In the genomic region with DNA sequence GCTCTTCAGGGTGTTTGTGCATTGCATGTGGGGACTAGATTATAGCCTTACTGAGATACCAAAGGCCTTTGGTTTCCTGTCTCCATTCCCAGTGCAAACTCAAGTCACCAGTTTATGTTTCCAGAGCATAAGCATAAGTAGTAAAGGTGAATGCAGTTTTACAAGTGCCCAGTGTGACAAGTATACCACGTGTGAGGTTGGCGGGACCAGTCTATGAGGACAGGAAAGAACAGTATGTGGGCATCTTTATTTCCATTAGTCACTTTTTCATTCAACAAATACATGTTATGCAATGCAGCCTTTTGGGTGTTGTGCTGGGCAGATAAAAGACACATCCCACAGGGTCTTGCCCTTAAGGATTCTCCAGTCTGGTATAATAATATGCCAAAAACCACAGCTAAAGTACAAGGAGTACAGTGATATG, we compare ENCODE assay signal across 8 cellular contexts.
DNase-seq lines count a peak whose midpoint lies in the region; ATAC-seq and TF ChIP-seq lines count a peak whose summit lies in the region.

No MANE protein-coding gene starts in this region.

- peak overlapping the region; percentile 94 for H3K4me2 ChIP-seq in SU-DHL-6 (ENCODE audit: low read depth, low read length, poor library complexity, severe bottlenecking)

- intact Hi-C loops in CD4-positive, alpha-beta memory T cell (cut with micrococcal nuclease), result loop anchor here (1.0 to 10.0 kb wide), 4 partner anchors 10 to 769 kb away; a partner anchor contains a TSS
- intact Hi-C loops in dorsolateral prefrontal cortex (cut with DNase I), result loop anchor here in 1 of 2 donors (2.0 to 10.0 kb wide), 2 partner anchors 145 to 327 kb away; a partner anchor contains a TSS

- no peak overlapping the region for H2AFZ ChIP-seq in SU-DHL-6 (ENCODE audit: low read depth, low read length, severe bottlenecking)

- no peaks in the 10 kb centered on the region for H3K9me2 ChIP-seq in SU-DHL-6 (replicated peaks; ENCODE audit: insufficient read depth, low read length)

- no peaks in the 10 kb centered on the region for H3K27me3 ChIP-seq in CD4-positive, alpha-beta memory T cell (ENCODE audit: insufficient read depth, low read length)
- H3K27me3 ChIP-seq in SU-DHL-6 (ENCODE audit: low read length) (no peaks in the 10 kb centered on the region), dorsolateral prefrontal cortex (no peaks in the 10 kb centered on the region)

- peak overlapping the region; percentile 91 for H3K9ac ChIP-seq in SU-DHL-6 (ENCODE audit: low read length)

- no peaks in the 10 kb centered on the region for H3K27me3 Mint-ChIP-seq in CD4-positive, alpha-beta memory T cell
- H3K27me3 Mint-ChIP-seq in progenitor cell of endocrine pancreas, result no peaks in the 10 kb centered on the region

- H3K4me3 ChIP-seq in CD4-positive, alpha-beta memory T cell (ENCODE audit: low read length in 2 of 2), result peak overlapping the region; percentile 4 to 69
- H3K4me3 ChIP-seq in SU-DHL-6 (ENCODE audit: insufficient read depth, low read length, poor library complexity, severe bottlenecking), result peak overlapping the region; percentile 71
- peak overlapping the region in 19 of 59 donors; percentile 25 to 88 (median 75) for H3K4me3 ChIP-seq in dorsolateral prefrontal cortex

- peak overlapping the region; percentile 87 for H3K27ac ChIP-seq in CD4-positive, alpha-beta memory T cell (ENCODE audit: low read depth, low read length)
- H3K27ac ChIP-seq in SU-DHL-6 (ENCODE audit: low read depth, low read length) (peak overlapping the region; percentile 96), dorsolateral prefrontal cortex (peak overlapping the region in 58 of 59 donors; percentile 73 to 99 (median 96))

- peaks cover 0 to 2% (median 0%) of the 10 kb centered on the region in 8 donors for H3K9me3 Mint-ChIP-seq in CD4-positive, alpha-beta memory T cell
- H3K9me3 Mint-ChIP-seq in progenitor cell of endocrine pancreas (ENCODE audit: low read depth), result no peaks in the 10 kb centered on the region

- peak overlapping the region; percentile 89 to 98 (median 91) for H3K4me3 Mint-ChIP-seq in CD4-positive, alpha-beta memory T cell
- H3K4me3 Mint-ChIP-seq in progenitor cell of endocrine pancreas (ENCODE audit: low read depth), result no peak overlapping the region

- DNase-seq in CD4-positive, alpha-beta memory T cell, result peak in 3 of 5 donors; percentile 19 to 74 (median 29)
- DNase-seq in dorsolateral prefrontal cortex (no peak), progenitor cell of endocrine pancreas (ENCODE audit: low spot score, unreplicated experiment) (no peak), NCI-H345 treated with DMSO at 0.1 percent for 48 hours (lab: John Stamatoyannopoulos, UW; ENCODE audit: unreplicated experiment) (no peak), AML-193 (lab: John Stamatoyannopoulos, UW) (no peak), NCI-H1930 (lab: John Stamatoyannopoulos, UW) (no peak)

- CTCF ChIA-PET in CD4-positive, alpha-beta memory T cell (lab: Charles Lee; ENCODE audit: partially characterized antibody), result interaction anchor here (1.1 to 14.2 kb wide), 12 partner anchors 9 to 197 kb away, joined by 3 to 228 read pairs (median 10); a partner anchor contains a TSS

- peaks cover 10% of the 10 kb centered on the region for H3K36me3 ChIP-seq in CD4-positive, alpha-beta memory T cell (ENCODE audit: insufficient read depth, low read length)
- H3K36me3 ChIP-seq in SU-DHL-6 (ENCODE audit: low read length), result peaks cover 16% of the 10 kb centered on the region

- H3K36me3 Mint-ChIP-seq in CD4-positive, alpha-beta memory T cell, result peaks cover 15 to 28% of the 10 kb centered on the region in 2 donors
- peaks cover 8% of the 10 kb centered on the region for H3K36me3 Mint-ChIP-seq in progenitor cell of endocrine pancreas (ENCODE audit: insufficient read depth)

- peaks cover 82% of the 10 kb centered on the region for H3F3A ChIP-seq in SU-DHL-6 (ENCODE audit: insufficient read depth)

- H3K79me2 ChIP-seq in SU-DHL-6 (ENCODE audit: insufficient read depth, low read length), result peaks cover 88% of the 10 kb centered on the region

- H3K9me3 ChIP-seq in CD4-positive, alpha-beta memory T cell (ENCODE audit: control insufficient read depth in 1 of 2, low read length in 2 of 2), result no peaks in the 10 kb centered on the region
- H3K9me3 ChIP-seq in SU-DHL-6 (ENCODE audit: insufficient read depth, low read length), result no peaks in the 10 kb centered on the region

- peaks cover 66 to 96% (median 75%) of the 10 kb centered on the region in 4 donors for H3K4me1 Mint-ChIP-seq in CD4-positive, alpha-beta memory T cell
- peaks cover 55% of the 10 kb centered on the region for H3K4me1 Mint-ChIP-seq in progenitor cell of endocrine pancreas (ENCODE audit: low read depth)

- no peaks in the 10 kb centered on the region for H4K20me1 ChIP-seq in SU-DHL-6 (ENCODE audit: low read depth, low read length)

- POLR2A ChIA-PET in CD4-positive, alpha-beta memory T cell (lab: Charles Lee; ENCODE audit: partially characterized antibody), result interaction anchor here (0.7 to 10.1 kb wide), 17 partner anchors 8 to 1475 kb away, joined by 3 to 251 read pairs (median 8); a partner anchor contains a TSS

- ATAC-seq in GM19324 (IDR thresholded peaks at IDR 0.05; ENCODE audit: low FRiP score, unreplicated experiment), result no peak

- H3K4me1 ChIP-seq in CD4-positive, alpha-beta memory T cell (ENCODE audit: insufficient read depth, low read length), result peaks cover 78% of the 10 kb centered on the region

- peak overlapping the region; percentile 92 to 100 (median 98) for H3K27ac Mint-ChIP-seq in CD4-positive, alpha-beta memory T cell
- peak overlapping the region; percentile 68 for H3K27ac Mint-ChIP-seq in progenitor cell of endocrine pancreas

- TF ChIP-seq CTCF in SU-DHL-6 (IDR thresholded peaks at IDR 0.05; ENCODE audit: insufficient read depth, low read length, poor library complexity, severe bottlenecking) (no peak), dorsolateral prefrontal cortex (IDR thresholded peaks at IDR 0.05 in 54 of 56, conservative IDR thresholded peaks at IDR 0.05 in 2 of 56; ENCODE audit: low read depth in 1 of 56, partially characterized antibody in 56 of 56) (no peak), progenitor cell of endocrine pancreas (IDR thresholded peaks at IDR 0.05; ENCODE audit: unreplicated experiment) (no peak)

Comparison
In these comparisons a context has a peak if more than half of its experiments do, and no peak if none do; other contexts are left out.
1. DNase-seq: peak in CD4-positive, alpha-beta memory T cell (3 of 5); none in dorsolateral prefrontal cortex (0 of 10), progenitor cell of endocrine pancreas (single experiment), NCI-H345 treated with DMSO at 0.1 percent for 48 hours (single experiment), AML-193 (0 of 2) and NCI-H1930 (0 of 2).
2. Peak in every context shown above with its lines, with median percentiles within 50 percentile points of each other: H3K27ac ChIP-seq.